ENCODE assay signal across 12 cellular contexts in genomic region chr18:68797901-68798300, GRCh38. TPM values are rescaled to one million over a fixed set of nuclear protein-coding genes. Genes with fewer than 3 reads are reported as not detected.
DNase-seq lines count a peak whose midpoint lies in the region; ATAC-seq and FAIRE-seq lines count a peak whose summit lies in the region.
"Had no signal": no experiment of that assay in that cellular context is flagged by ENCODE, and none has a peak within 500 bp of the region (broad histone marks: within the 10 kb centered on the region; RNA-seq: fewer than 3 reads in every experiment).

TSS of gene CCDC102B (plus strand) at chr18:68798080. CDS start at chr18:68836764, 38,684 bp downstream.

- H3K9me3 Mint-ChIP-seq in stimulated activated effector memory CD8-positive, alpha-beta T cell treated with anti-CD3 and anti-CD28 coated beads, Interleukin-12 subunit alpha, Interleukin-12 subunit beta, amount 100 ng/mL, for 72 hours: no peaks in the 10 kb centered on the region
- H3K9me3 Mint-ChIP-seq in activated naive CD4-positive, alpha-beta T cell treated with anti-CD3 and anti-CD28 coated beads, Interleukin-2, amount 10 ng/mL, durations not matched to agents 7 days and 5 days: no peaks in the 10 kb centered on the region

- no peak for ATAC-seq in stimulated activated effector memory CD8-positive, alpha-beta T cell treated with anti-CD3 and anti-CD28 coated beads, Interleukin-12 subunit alpha, Interleukin-12 subunit beta, amount 100 ng/mL, for 72 hours

- no peak within 1 kb of the TSS for H3K4me3 Mint-ChIP-seq in stimulated activated effector memory CD8-positive, alpha-beta T cell treated with anti-CD3 and anti-CD28 coated beads, Interleukin-12 subunit alpha, Interleukin-12 subunit beta, amount 100 ng/mL, for 72 hours
- no peak within 1 kb of the TSS for H3K4me3 Mint-ChIP-seq in activated naive CD4-positive, alpha-beta T cell treated with anti-CD3 and anti-CD28 coated beads, Interleukin-2, amount 10 ng/mL, durations not matched to agents 7 days and 5 days

- H4K20me1 ChIP-seq in GM23248 (ENCODE audit: insufficient read depth): no peaks in the 10 kb centered on the region

- no peaks in the 10 kb centered on the region for H3K4me1 Mint-ChIP-seq in stimulated activated effector memory CD8-positive, alpha-beta T cell treated with anti-CD3 and anti-CD28 coated beads, Interleukin-12 subunit alpha, Interleukin-12 subunit beta, amount 100 ng/mL, for 72 hours
- H3K4me1 Mint-ChIP-seq in activated naive CD4-positive, alpha-beta T cell treated with anti-CD3 and anti-CD28 coated beads, Interleukin-2, amount 10 ng/mL, durations not matched to agents 7 days and 5 days: no peaks in the 10 kb centered on the region

- H3K36me3 Mint-ChIP-seq in stimulated activated effector memory CD8-positive, alpha-beta T cell treated with anti-CD3 and anti-CD28 coated beads, Interleukin-12 subunit alpha, Interleukin-12 subunit beta, amount 100 ng/mL, for 72 hours: no peaks in the 10 kb centered on the region
- H3K36me3 Mint-ChIP-seq in activated naive CD4-positive, alpha-beta T cell treated with anti-CD3 and anti-CD28 coated beads, Interleukin-2, amount 10 ng/mL, durations not matched to agents 7 days and 5 days: no peaks in the 10 kb centered on the region

- no peak within 1 kb of the TSS for H3K27ac Mint-ChIP-seq in stimulated activated effector memory CD8-positive, alpha-beta T cell treated with anti-CD3 and anti-CD28 coated beads, Interleukin-12 subunit alpha, Interleukin-12 subunit beta, amount 100 ng/mL, for 72 hours
- no peak within 1 kb of the TSS for H3K27ac Mint-ChIP-seq in activated naive CD4-positive, alpha-beta T cell treated with anti-CD3 and anti-CD28 coated beads, Interleukin-2, amount 10 ng/mL, durations not matched to agents 7 days and 5 days

- WGBS in GM23248 (ENCODE audit: low coverage in 1 of 2, low lambda C conversion rate in 2 of 2, missing lambda C conversion rate in 2 of 2), 2 experiments: 9 to 11% methylated on average over 1 of the region's 1 CpG

- CTCF ChIA-PET in activated naive CD4-positive, alpha-beta T cell treated with anti-CD3 and anti-CD28 coated beads, Interleukin-2, amount 10 ng/mL, durations not matched to agents 7 days and 5 days (lab: Charles Lee): no interaction called here

- H3K9ac ChIP-seq in GM23248: peak within 1 kb of the TSS; percentile 6; the same call in 1 of the 2 replicates

- FAIRE-seq in frontal cortex (lab: Jason Lieb, UNC): no peak
- FAIRE-seq: colon had no signal

- peak within 1 kb of the TSS; percentile 59 for H3K4me2 ChIP-seq in GM23248 (ENCODE audit: unreplicated experiment)

- H3K4me1 ChIP-seq in GM23248 (ENCODE audit: insufficient read depth): peaks cover 16% of the 10 kb centered on the region

- H3K9me2 ChIP-seq in GM23248 (ENCODE audit: insufficient read depth): 0 out of 2 replicates have a peak, but pooled peaks cover 6% of the 10 kb centered on the region

- peak within 1 kb of the TSS; percentile 70 for H2AFZ ChIP-seq in GM23248

- H3K79me2 ChIP-seq in GM23248 (ENCODE audit: insufficient read depth): no peaks in the 10 kb centered on the region

- no peak within 1 kb of the TSS for H3K27ac ChIP-seq in GM23248

- no peaks in the 10 kb centered on the region for H3K27me3 ChIP-seq in GM23248 (replicated peaks; ENCODE audit: insufficient read depth)

- H3K27me3 Mint-ChIP-seq in activated naive CD4-positive, alpha-beta T cell treated with anti-CD3 and anti-CD28 coated beads, Interleukin-2, amount 10 ng/mL, durations not matched to agents 7 days and 5 days: no peaks in the 10 kb centered on the region

- H3F3A ChIP-seq in GM23248 (ENCODE audit: insufficient read depth): 0 out of 2 replicates have a peak, but pooled peaks cover 4% of the 10 kb centered on the region

- H3K9me3 ChIP-seq in GM23248 (ENCODE audit: low read depth): no peaks in the 10 kb centered on the region

- H3K4me3 ChIP-seq in GM23248: peak within 1 kb of the TSS; percentile 30; the same call in 1 of the 2 replicates

- no peaks in the 10 kb centered on the region for H3K36me3 ChIP-seq in GM23248 (ENCODE audit: low read depth)

- DNase-seq in GM23248 (peak; percentile 18), RPMI7951 (ENCODE audit: low read depth) (peak; percentile 85), frontal cortex (ENCODE audit: low spot score in 2 of 2) (no peak), stromal cell of bone marrow (ENCODE audit: low read depth) (peak; percentile 73), NCI-H1105 (lab: John Stamatoyannopoulos, UW) (no peak)
- DNase-seq in stimulated activated effector memory CD8-positive, alpha-beta T cell treated with anti-CD3 and anti-CD28 coated beads, Interleukin-12 subunit alpha, Interleukin-12 subunit beta, amount 100 ng/mL, for 72 hours (ENCODE audit: low spot score in 2 of 2): no peak
- DNase-seq in activated naive CD4-positive, alpha-beta T cell treated with anti-CD3 and anti-CD28 coated beads, Interleukin-2, amount 10 ng/mL, durations not matched to agents 7 days and 5 days: no peak
- DNase-seq: activated CD8-positive, alpha-beta memory T cell treated with anti-CD3 and anti-CD28 coated beads for 24 hours; NCI-H1694 treated with DMSO at 0.1 percent for 48 hours; stimulated activated naive CD4-positive, alpha-beta T cell had no signal

- in situ Hi-C loops in GM23248 (cut with MboI): no loop called here

RNA-seq across cellular contexts. Expression of gene CCDC102B, which starts in this region (rescaled TPM):
- total RNA-seq in GM23248 (2014; rRNA removed; shearing (Covaris generic)): 0.89 and 3.2 TPM in 2 replicates
- 0.56 and 1.7 TPM in 2 replicates for polyA plus RNA-seq in GM23248 (2016; fragmentation: Nextera tagmentation; extraction: Ambion mirVana)
- 7.5 and 10.1 TPM in 2 replicates for total RNA-seq in RPMI7951 (2014; rRNA removed; shearing (Covaris generic))
- total RNA-seq in frontal cortex: 12.2 TPM
- total RNA-seq: SK-MEL-5 had no signal

Comparison
In these comparisons a context has a peak if more than half of its experiments do, and no peak if none do; other contexts are left out.
1. DNase-seq: peak in GM23248 (single experiment), RPMI7951 (single experiment) and stromal cell of bone marrow (single experiment); none in frontal cortex (0 of 2), NCI-H1105 (single experiment), stimulated activated effector memory CD8-positive, alpha-beta T cell treated with anti-CD3 and anti-CD28 coated beads, Interleukin-12 subunit alpha, Interleukin-12 subunit beta, amount 100 ng/mL, for 72 hours (0 of 2) and activated naive CD4-positive, alpha-beta T cell treated with anti-CD3 and anti-CD28 coated beads, Interleukin-2, amount 10 ng/mL, durations not matched to agents 7 days and 5 days (single experiment).